In genomic region chr20:52154575-52154974, GRCh38 we compare ENCODE assay signal across 1 cellular context.
TF ChIP-seq lines count a peak whose summit lies in the region.

No MANE protein-coding gene starts in this region.

TF ChIP-seq in GM12878, 131 proteins besides CTCF, POLR2A, EP300 and RAD21 (continued from another document):
- TF ChIP-seq ZNF687 (IDR thresholded peaks at IDR 0.05) (no peak), SREBF2 (IDR thresholded peaks at IDR 0.05; ENCODE audit: low read length) (no peak), FOXM1 (IDR thresholded peaks at IDR 0.05; ENCODE audit: low read depth, low read length) (no peak), BCLAF1 (IDR thresholded peaks at IDR 0.05) (no peak)
